ENCODE assay signal across 18 cellular contexts in genomic region chr3:58398669-58399333, GRCh38. TPM values are rescaled to one million over a fixed set of nuclear protein-coding genes. Genes with fewer than 3 reads are reported as not detected.
DNase-seq lines count a peak whose midpoint lies in the region; ATAC-seq and TF ChIP-seq lines count a peak whose summit lies in the region.
"Had no signal": no experiment of that assay in that cellular context is flagged by ENCODE, and none has a peak within 500 bp of the region (broad histone marks: within the 10 kb centered on the region; RNA-seq: fewer than 3 reads in every experiment).

No MANE protein-coding gene starts in this region.

- H3F3A ChIP-seq in OCI-LY1 (ENCODE audit: insufficient read depth, low read length) = 0 out of 2 replicates have a peak, but pooled peaks cover 5% of the 10 kb centered on the region

- H4K20me1 ChIP-seq in OCI-LY1 (ENCODE audit: insufficient read depth, low read length) = no peaks in the 10 kb centered on the region

- H3K4me3 ChIP-seq in OCI-LY1 (ENCODE audit: low read depth, low read length, poor library complexity, severe bottlenecking) = no peak overlapping the region
- no peak overlapping the region for H3K4me3 ChIP-seq in dorsolateral prefrontal cortex
- H3K4me3 ChIP-seq: SJSA1 had no signal

- no peaks in the 10 kb centered on the region for H3K27me3 Mint-ChIP-seq in neural crest cell (ENCODE audit: low read depth)
- H3K27me3 Mint-ChIP-seq in type B pancreatic cell = no peaks in the 10 kb centered on the region
- H3K27me3 Mint-ChIP-seq: CD8-positive, alpha-beta memory T cell; IgD-negative memory B cell had no signal

- H3K9me2 ChIP-seq in OCI-LY1 (ENCODE audit: low read depth, low read length) = no peaks in the 10 kb centered on the region

- H3K4me1 Mint-ChIP-seq in neural crest cell = no peaks in the 10 kb centered on the region
- no peaks in the 10 kb centered on the region for H3K4me1 Mint-ChIP-seq in type B pancreatic cell (ENCODE audit: unreplicated experiment)
- H3K4me1 Mint-ChIP-seq: CD8-positive, alpha-beta memory T cell had no signal

- H3K9me3 Mint-ChIP-seq in neural crest cell (no peaks in the 10 kb centered on the region), type B pancreatic cell (no peaks in the 10 kb centered on the region)
- H3K9me3 Mint-ChIP-seq: CD8-positive, alpha-beta memory T cell; IgD-negative memory B cell had no signal

- H3K36me3 Mint-ChIP-seq in neural crest cell (ENCODE audit: low read depth) (no peaks in the 10 kb centered on the region), type B pancreatic cell (peaks cover 4% of the 10 kb centered on the region)
- H3K36me3 Mint-ChIP-seq: IgD-negative memory B cell had no signal

- ATAC-seq in left ventricle myocardium superior = peak; percentile 84
- no peak for ATAC-seq in HG03342 (IDR thresholded peaks at IDR 0.05; ENCODE audit: unreplicated experiment)
- no peak for ATAC-seq in GM18867 (IDR thresholded peaks at IDR 0.05; ENCODE audit: unreplicated experiment)

- H3K36me3 ChIP-seq in OCI-LY1 (ENCODE audit: insufficient read depth, low read length) = peaks cover 94% of the 10 kb centered on the region

- peak overlapping the region; percentile 35 for H3K27ac Mint-ChIP-seq in neural crest cell (ENCODE audit: unreplicated experiment)
- H3K27ac Mint-ChIP-seq in type B pancreatic cell = no peak overlapping the region

- H3K4me2 ChIP-seq in OCI-LY1 (ENCODE audit: low read length) = no peak overlapping the region

- H2AFZ ChIP-seq in OCI-LY1 (ENCODE audit: low read length) = no peak overlapping the region

- H3K27me3 ChIP-seq in OCI-LY1 (ENCODE audit: insufficient read depth, low read length) = no peaks in the 10 kb centered on the region
- H3K27me3 ChIP-seq in dorsolateral prefrontal cortex = no peaks in the 10 kb centered on the region
- H3K27me3 ChIP-seq: SJSA1 had no signal

- intact Hi-C loops in dorsolateral prefrontal cortex (cut with DNase I) (no loop called here), left ventricle myocardium superior (cut with micrococcal nuclease) (no loop called here)

- no peaks in the 10 kb centered on the region for H3K79me2 ChIP-seq in OCI-LY1 (ENCODE audit: insufficient read depth, low read length)

- no peaks in the 10 kb centered on the region for H3K9me3 ChIP-seq in OCI-LY1 (ENCODE audit: low read length)
- H3K9me3 ChIP-seq: SJSA1 had no signal

- peak overlapping the region; percentile 6 for H3K27ac ChIP-seq in OCI-LY1 (ENCODE audit: low read depth, low read length, poor library complexity, severe bottlenecking)
- H3K27ac ChIP-seq in dorsolateral prefrontal cortex = peak overlapping the region in 48 of 59 donors; percentile 6 to 100 (median 68)
- H3K27ac ChIP-seq: SJSA1 had no signal

- no peak overlapping the region for H3K9ac ChIP-seq in OCI-LY1 (ENCODE audit: low read length)

- peaks cover 27% of the 10 kb centered on the region for H3K4me1 ChIP-seq in OCI-LY1 (ENCODE audit: insufficient read depth, low read length, severe bottlenecking)
- H3K4me1 ChIP-seq: SJSA1 had no signal

- no peak for TF ChIP-seq CTCF in OCI-LY1 (IDR thresholded peaks at IDR 0.05; ENCODE audit: low read length)
- no peak for TF ChIP-seq CTCF in dorsolateral prefrontal cortex (IDR thresholded peaks at IDR 0.05 in 54 of 56, conservative IDR thresholded peaks at IDR 0.05 in 2 of 56; ENCODE audit: low read depth in 1 of 56, partially characterized antibody in 56 of 56)
- TF ChIP-seq CTCF in neural crest cell (conservative IDR thresholded peaks at IDR 0.05) = no peak
- no peak for TF ChIP-seq CTCF in type B pancreatic cell (conservative IDR thresholded peaks at IDR 0.05)

- DNase-seq in dorsolateral prefrontal cortex (peak in 4 of 10 donors; percentile 52 to 65 (median 58)), left ventricle myocardium superior (no peak), neural crest cell (ENCODE audit: low read depth, low spot score) (no peak), type B pancreatic cell (ENCODE audit: extremely low spot score, unreplicated experiment) (no peak), DMS79 (lab: John Stamatoyannopoulos, UW) (no peak)
- DNase-seq: C1 segment of cervical spinal cord; CD8-positive, alpha-beta memory T cell; H7; NCI-H1092; NCI-H1436 treated with DMSO at 0.1 percent for 48 hours; NCI-H2029; NCI-H345; NCI-H526 had no signal

- H3K4me3 Mint-ChIP-seq in neural crest cell (no peak overlapping the region), type B pancreatic cell (no peak overlapping the region)

RNA-seq across cellular contexts. Expression of gene PDHB, which starts 34.8 kb away (rescaled TPM):
- total RNA-seq in dorsolateral prefrontal cortex (10 to 100 TPM; 33.2 to 82.3 (median 62.6) TPM), left ventricle myocardium superior (225 TPM), neural crest cell (63.5 and 71.4 TPM in 2 replicates), type B pancreatic cell (ENCODE audit: low replicate concordance) (72.1 and 76.9 TPM in 2 replicates)
